In genomic region chr6:143267740-143268139, GRCh38 we compare ENCODE assay signal across 26 cellular contexts.
"Had no signal": no experiment of that assay in that cellular context is flagged by ENCODE, and none has a peak within 500 bp of the region (broad histone marks: within the 10 kb centered on the region; RNA-seq: fewer than 3 reads in every experiment).

No MANE protein-coding gene starts in this region.

- H3K27ac Mint-ChIP-seq: activated CD4-positive, alpha-beta memory T cell treated with anti-CD3 and anti-CD28 coated beads, Interleukin-2, amount 10 ng/mL, durations not matched to agents 7 days and 5 days; activated CD4-positive, alpha-beta T cell treated with anti-CD3 and anti-CD28 coated beads, Interleukin-2, amount 10 ng/mL, durations not matched to agents 24 days and 14 days; activated naive CD4-positive, alpha-beta T cell treated with anti-CD3 and anti-CD28 coated beads for 36 hours; activated naive CD8-positive, alpha-beta T cell treated with anti-CD3 and anti-CD28 coated beads, Interleukin-2, amount 10 ng/mL, durations not matched to agents 7 days and 5 days; activated T-cell treated with anti-CD3 and anti-CD28 coated beads, Interleukin-2, amount 50 U/mL, for 72 hours; brain; natural killer cell; stimulated activated effector memory CD8-positive, alpha-beta T cell treated with anti-CD3 and anti-CD28 coated beads, Interleukin-12 subunit alpha, Interleukin-12 subunit beta, amount 100 ng/mL, for 72 hours; T-helper 17 cell had no signal

- H3K36me3 Mint-ChIP-seq: natural killer cell; stimulated activated effector memory CD8-positive, alpha-beta T cell treated with anti-CD3 and anti-CD28 coated beads, Interleukin-12 subunit alpha, Interleukin-12 subunit beta, amount 100 ng/mL, for 72 hours had no signal

- DNase-seq: activated CD4-positive, alpha-beta memory T cell treated with anti-CD3 and anti-CD28 coated beads, Interleukin-2, amount 10 ng/mL, durations not matched to agents 7 days and 5 days; activated CD4-positive, alpha-beta T cell treated with anti-CD3 and anti-CD28 coated beads, Interleukin-2, amount 10 ng/mL, durations not matched to agents 24 days and 14 days; activated effector memory CD4-positive, alpha-beta T cell treated with Interleukin-2 at 50 U/mL for 16 hours; activated naive CD4-positive, alpha-beta T cell treated with anti-CD3 and anti-CD28 coated beads for 36 hours; activated naive CD8-positive, alpha-beta T cell treated with anti-CD3 and anti-CD28 coated beads, Interleukin-2, amount 10 ng/mL, durations not matched to agents 7 days and 5 days; activated T-cell treated with anti-CD3 and anti-CD28 coated beads, Interleukin-2, amount 50 U/mL, for 72 hours; foreskin melanocyte; glutamatergic neuron; hippocampal formation; left ventricle myocardium superior; mammary epithelial cell; midbrain; natural killer cell; pancreas; psoas muscle; stimulated activated CD4-positive, alpha-beta T cell treated with anti-CD3 and anti-CD28 coated beads, Interleukin-2, amount 100 ng/mL, for 24 hours; stimulated activated naive CD8-positive, alpha-beta T cell treated with anti-CD3 and anti-CD28 coated beads, Interleukin-15, amount 100 ng/mL, for 72 hours; T-helper 17 cell had no signal

- H3K4me3 ChIP-seq: pancreas, psoas muscle, right atrium auricular region, skin epidermis, tibial nerve had no signal

- H3K27me3 ChIP-seq: neutrophil, pancreas, right atrium auricular region, tibial nerve had no signal

- ATAC-seq: activated CD4-positive, CD25-positive, alpha-beta regulatory T cell treated with anti-CD3 and anti-CD28 coated beads, Interleukin-2, amount 50 U/mL, for 24 hours; activated T-cell treated with anti-CD3 and anti-CD28 coated beads, Interleukin-2, amount 50 U/mL, for 72 hours; natural killer cell; pancreas; psoas muscle; stimulated activated effector memory CD8-positive, alpha-beta T cell treated with anti-CD3 and anti-CD28 coated beads, Interleukin-12 subunit alpha, Interleukin-12 subunit beta, amount 100 ng/mL, for 72 hours; stimulated activated naive CD8-positive, alpha-beta T cell treated with anti-CD3 and anti-CD28 coated beads, Interleukin-15, amount 100 ng/mL, for 72 hours; T-helper 17 cell had no signal

- H3K27ac ChIP-seq: neutrophil, pancreas, psoas muscle, right atrium auricular region, skin epidermis, tibial nerve had no signal

- H3K27me3 Mint-ChIP-seq: activated CD4-positive, alpha-beta memory T cell treated with anti-CD3 and anti-CD28 coated beads, Interleukin-2, amount 10 ng/mL, durations not matched to agents 7 days and 5 days; activated CD4-positive, alpha-beta T cell treated with anti-CD3 and anti-CD28 coated beads, Interleukin-2, amount 10 ng/mL, durations not matched to agents 24 days and 14 days; activated naive CD8-positive, alpha-beta T cell treated with anti-CD3 and anti-CD28 coated beads, Interleukin-2, amount 10 ng/mL, durations not matched to agents 7 days and 5 days; brain; stimulated activated naive CD8-positive, alpha-beta T cell treated with anti-CD3 and anti-CD28 coated beads, Interleukin-15, amount 100 ng/mL, for 72 hours; T-helper 17 cell had no signal

- FAIRE-seq: endometrium, pancreas had no signal

- H3K36me3 ChIP-seq: neutrophil, pancreas, right atrium auricular region, tibial nerve had no signal

- H3K9me3 ChIP-seq: neutrophil, pancreas, psoas muscle, right atrium auricular region, tibial nerve had no signal

- H3K9me3 Mint-ChIP-seq: activated CD4-positive, alpha-beta memory T cell treated with anti-CD3 and anti-CD28 coated beads, Interleukin-2, amount 10 ng/mL, durations not matched to agents 7 days and 5 days; activated naive CD8-positive, alpha-beta T cell treated with anti-CD3 and anti-CD28 coated beads, Interleukin-2, amount 10 ng/mL, durations not matched to agents 7 days and 5 days; natural killer cell had no signal

- H3K4me3 Mint-ChIP-seq: activated CD4-positive, alpha-beta memory T cell treated with anti-CD3 and anti-CD28 coated beads, Interleukin-2, amount 10 ng/mL, durations not matched to agents 7 days and 5 days; activated CD4-positive, alpha-beta T cell treated with anti-CD3 and anti-CD28 coated beads, Interleukin-2, amount 10 ng/mL, durations not matched to agents 24 days and 14 days; activated naive CD4-positive, alpha-beta T cell treated with anti-CD3 and anti-CD28 coated beads for 36 hours; activated naive CD8-positive, alpha-beta T cell treated with anti-CD3 and anti-CD28 coated beads, Interleukin-2, amount 10 ng/mL, durations not matched to agents 7 days and 5 days; activated T-cell treated with anti-CD3 and anti-CD28 coated beads, Interleukin-2, amount 50 U/mL, for 72 hours; brain; natural killer cell; stimulated activated effector memory CD8-positive, alpha-beta T cell treated with anti-CD3 and anti-CD28 coated beads, Interleukin-12 subunit alpha, Interleukin-12 subunit beta, amount 100 ng/mL, for 72 hours; stimulated activated naive CD8-positive, alpha-beta T cell treated with anti-CD3 and anti-CD28 coated beads, Interleukin-15, amount 100 ng/mL, for 72 hours; T-helper 17 cell had no signal

- H3K4me1 Mint-ChIP-seq: activated CD4-positive, alpha-beta memory T cell treated with anti-CD3 and anti-CD28 coated beads, Interleukin-2, amount 10 ng/mL, durations not matched to agents 7 days and 5 days; activated CD4-positive, alpha-beta T cell treated with anti-CD3 and anti-CD28 coated beads, Interleukin-2, amount 10 ng/mL, durations not matched to agents 24 days and 14 days; activated naive CD8-positive, alpha-beta T cell treated with anti-CD3 and anti-CD28 coated beads, Interleukin-2, amount 10 ng/mL, durations not matched to agents 7 days and 5 days; natural killer cell; stimulated activated effector memory CD8-positive, alpha-beta T cell treated with anti-CD3 and anti-CD28 coated beads, Interleukin-12 subunit alpha, Interleukin-12 subunit beta, amount 100 ng/mL, for 72 hours; stimulated activated naive CD8-positive, alpha-beta T cell treated with anti-CD3 and anti-CD28 coated beads, Interleukin-15, amount 100 ng/mL, for 72 hours; T-helper 17 cell had no signal

- H3K4me1 ChIP-seq: psoas muscle, tibial nerve had no signal
